ENCODE assay signal across 6 cellular contexts in genomic region chr3:133246773-133247172, GRCh38.
"Had no signal": no experiment of that assay in that cellular context is flagged by ENCODE, and none has a peak within 500 bp of the region (broad histone marks: within the 10 kb centered on the region; RNA-seq: fewer than 3 reads in every experiment).

No MANE protein-coding gene starts in this region.

- H3K4me2 ChIP-seq: GM23338 had no signal

- DNase-seq: H9, HCEC 1CT, IMR-90, KG1 had no signal

- ATAC-seq: GM23338, K562 had no signal

- H3K4me3 ChIP-seq: GM23338, K562 had no signal
